Comparison of ENCODE assay signal across 23 cellular contexts in the genomic region with DNA sequence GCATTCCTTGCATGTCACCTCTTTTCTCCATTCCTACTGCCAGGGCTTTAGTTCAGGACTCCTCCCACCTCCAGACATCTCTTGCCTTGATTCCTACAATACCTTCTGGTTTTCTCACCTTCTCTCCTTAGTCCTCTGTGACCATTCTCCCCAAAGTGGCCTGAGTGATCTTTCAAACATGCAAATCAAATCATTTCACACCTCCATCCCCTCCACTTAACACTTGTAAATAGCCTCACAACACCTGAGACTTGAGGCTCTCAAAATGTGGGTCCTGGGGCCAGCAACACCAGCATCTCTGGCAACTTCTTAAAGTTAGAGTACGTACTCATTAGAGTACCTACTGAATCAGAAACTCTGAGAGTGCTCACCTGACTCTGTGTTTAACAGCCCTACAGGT.
DNase-seq lines count a peak whose midpoint lies in the region; ATAC-seq, FAIRE-seq and TF ChIP-seq lines count a peak whose summit lies in the region.
"Had no signal": no experiment of that assay in that cellular context is flagged by ENCODE, and none has a peak within 500 bp of the region (broad histone marks: within the 10 kb centered on the region; RNA-seq: fewer than 3 reads in every experiment).

No MANE protein-coding gene starts in this region.

- peaks cover 0 to 4% (median 0%) of the 10 kb centered on the region in 5 donors for H3K27me3 Mint-ChIP-seq in naive thymus-derived CD4-positive, alpha-beta T cell
- H3K27me3 Mint-ChIP-seq: B cell had no signal

- no peaks in the 10 kb centered on the region for H3K4me1 Mint-ChIP-seq in naive thymus-derived CD4-positive, alpha-beta T cell
- H3K4me1 Mint-ChIP-seq: B cell had no signal

- CTCF ChIA-PET in naive thymus-derived CD4-positive, alpha-beta T cell (lab: Charles Lee) = interaction anchor here (1.2 kb wide), 1 partner anchor 15 kb away, joined by 3 read pairs; no protein-coding TSS in a partner anchor

- H3K27ac ChIP-seq in left lung = no peak overlapping the region
- no peak overlapping the region for H3K27ac ChIP-seq in naive thymus-derived CD4-positive, alpha-beta T cell (ENCODE audit: low read depth, low read length)
- H3K27ac ChIP-seq: 22Rv1; A549; BLaER1 treated with 17β-estradiol and CSF1 and Interleukin-3, amounts not matched to agents 10 nM and 100 nM; C4-2B had no signal

- H3K36me3 ChIP-seq in bronchial epithelial cell (ENCODE audit: control insufficient read depth, insufficient read depth, low read length) = no peaks in the 10 kb centered on the region
- H3K36me3 ChIP-seq in left lung = no peaks in the 10 kb centered on the region
- no peaks in the 10 kb centered on the region for H3K36me3 ChIP-seq in naive thymus-derived CD4-positive, alpha-beta T cell (ENCODE audit: control insufficient read depth in 2 of 3, insufficient read depth in 3 of 3, low read length in 3 of 3)
- H3K36me3 ChIP-seq: BLaER1 treated with 17β-estradiol and CSF1 and Interleukin-3, amounts not matched to agents 10 nM and 100 nM had no signal

- POLR2A ChIA-PET in naive thymus-derived CD4-positive, alpha-beta T cell (lab: Charles Lee) = no interaction called here

- no peaks in the 10 kb centered on the region for H3K4me1 ChIP-seq in left lung
- no peaks in the 10 kb centered on the region for H3K4me1 ChIP-seq in naive thymus-derived CD4-positive, alpha-beta T cell (ENCODE audit: control insufficient read depth in 2 of 2, insufficient read depth in 2 of 2, low read length in 2 of 2)
- H3K4me1 ChIP-seq: A549; BLaER1 treated with 17β-estradiol and CSF1 and Interleukin-3, amounts not matched to agents 10 nM and 100 nM; Caco-2 had no signal

- no peaks in the 10 kb centered on the region for H3K9me3 ChIP-seq in left lung
- no peaks in the 10 kb centered on the region for H3K9me3 ChIP-seq in naive thymus-derived CD4-positive, alpha-beta T cell (ENCODE audit: control insufficient read depth in 2 of 3, low read length in 3 of 3)
- H3K9me3 ChIP-seq: A549; BLaER1 treated with 17β-estradiol and CSF1 and Interleukin-3, amounts not matched to agents 10 nM and 100 nM; Caco-2 had no signal

- no peaks in the 10 kb centered on the region for H3K9me3 Mint-ChIP-seq in naive thymus-derived CD4-positive, alpha-beta T cell
- H3K9me3 Mint-ChIP-seq: CD4-positive, alpha-beta T cell; CD8-positive, alpha-beta T cell had no signal

- no peak overlapping the region for H3K4me3 Mint-ChIP-seq in naive thymus-derived CD4-positive, alpha-beta T cell
- H3K4me3 Mint-ChIP-seq: B cell; CD4-positive, alpha-beta T cell; CD8-positive, alpha-beta T cell had no signal

- TF ChIP-seq CTCF in bronchial epithelial cell (IDR thresholded peaks at IDR 0.05; ENCODE audit: insufficient read depth, low read length, severe bottlenecking) (no peak), left lung (IDR thresholded peaks at IDR 0.05) (no peak)

- no peaks in the 10 kb centered on the region for H3K27me3 ChIP-seq in bronchial epithelial cell (ENCODE audit: control insufficient read depth, insufficient read depth, low read length)
- no peaks in the 10 kb centered on the region for H3K27me3 ChIP-seq in left lung
- no peaks in the 10 kb centered on the region for H3K27me3 ChIP-seq in naive thymus-derived CD4-positive, alpha-beta T cell (ENCODE audit: control insufficient read depth in 2 of 2, insufficient read depth in 2 of 2, low read length in 2 of 2)

- H3K36me3 Mint-ChIP-seq in naive thymus-derived CD4-positive, alpha-beta T cell = no peaks in the 10 kb centered on the region
- H3K36me3 Mint-ChIP-seq: CD8-positive, alpha-beta T cell had no signal

- intact Hi-C loops in left lung (cut with DNase I) = no loop called here
- intact Hi-C loops in naive thymus-derived CD4-positive, alpha-beta T cell (cut with micrococcal nuclease) = no loop called here

- peak; percentile 23 for FAIRE-seq in bronchial epithelial cell (lab: Jason Lieb, UNC)
- FAIRE-seq: A549, D721Med, GM12878, GM12892, GM18507, GM19239 had no signal

- no peak overlapping the region for H3K27ac Mint-ChIP-seq in naive thymus-derived CD4-positive, alpha-beta T cell
- H3K27ac Mint-ChIP-seq: B cell; CD4-positive, alpha-beta T cell; CD8-positive, alpha-beta T cell had no signal

- H3K4me3 ChIP-seq in bronchial epithelial cell (ENCODE audit: low read depth, low read length) (no peak overlapping the region), left lung (no peak overlapping the region)
- no peak overlapping the region for H3K4me3 ChIP-seq in naive thymus-derived CD4-positive, alpha-beta T cell (ENCODE audit: low read length)
- H3K4me3 ChIP-seq: A549; BLaER1 treated with 17β-estradiol and CSF1 and Interleukin-3, amounts not matched to agents 10 nM and 100 nM; GM12878 had no signal

- DNase-seq in ELF-1 (ENCODE audit: low read depth, low spot score) = peak; percentile 14
- DNase-seq in bronchial epithelial cell (ENCODE audit: low read depth) = no peak
- no peak for DNase-seq in left lung
- DNase-seq in naive thymus-derived CD4-positive, alpha-beta T cell = no peak
- no peak for DNase-seq in MV-4-11 (lab: John Stamatoyannopoulos, UW)
- no peak for DNase-seq in SKM-1 treated with dmso at 0.1 percent for 144 hours (lab: John Stamatoyannopoulos, UW; ENCODE audit: unreplicated experiment)
- DNase-seq: AML-193; Caco-2; Calu3; CD4-positive, alpha-beta T cell; CD8-positive, alpha-beta T cell; DMS79 treated with DMSO at 0.1 percent for 48 hours; GDM1 had no signal

- ATAC-seq in left lung = peak; percentile 65
- no peak for ATAC-seq in naive thymus-derived CD4-positive, alpha-beta T cell
- ATAC-seq: A549; CD8-positive, alpha-beta T cell; GM12878 had no signal
